In the genomic region with DNA sequence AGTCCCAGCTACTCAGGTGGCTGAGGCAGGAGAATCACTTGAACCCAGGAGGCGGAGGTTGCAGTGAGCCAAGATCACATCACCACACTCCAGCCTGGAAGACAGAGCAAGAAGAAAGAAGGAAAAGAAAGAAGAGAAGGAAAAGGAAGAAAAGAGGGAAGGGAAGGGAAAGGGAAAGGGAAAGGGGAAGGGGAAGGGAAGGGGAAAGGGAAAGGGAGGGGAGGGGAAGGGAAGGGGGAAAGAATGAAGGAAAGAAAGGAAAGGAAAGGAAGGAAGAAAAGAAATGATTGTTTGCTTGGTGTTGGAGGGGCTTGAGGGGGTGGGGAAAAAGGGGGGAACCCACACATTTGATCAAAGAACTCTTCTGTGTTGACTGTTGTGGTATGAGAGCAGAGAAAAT, we compare ENCODE assay signal across 20 cellular contexts. TPM values are rescaled to one million over a fixed set of nuclear protein-coding genes. Genes with fewer than 3 reads are reported as not detected.
DNase-seq lines count a peak whose midpoint lies in the region; ATAC-seq, FAIRE-seq and TF ChIP-seq lines count a peak whose summit lies in the region.
"Had no signal": no experiment of that assay in that cellular context is flagged by ENCODE, and none has a peak within 500 bp of the region (broad histone marks: within the 10 kb centered on the region; RNA-seq: fewer than 3 reads in every experiment).

No MANE protein-coding gene starts in this region.

- peak overlapping the region; percentile 88; the same call in 1 of the 2 replicates for H2AFZ ChIP-seq in GM12878 (ENCODE audit: control insufficient read depth, low read depth, low read length)

- H3K27ac ChIP-seq in HEK293 (ENCODE audit: extremely low read depth, low read depth, low read length): no peak overlapping the region
- no peak overlapping the region for H3K27ac ChIP-seq in GM12878 (ENCODE audit: control insufficient read depth, insufficient read depth)
- H3K27ac ChIP-seq in substantia nigra (ENCODE audit: low read depth, low read length, poor library complexity, severe bottlenecking): no peak overlapping the region
- H3K27ac ChIP-seq: RWPE1 had no signal

- SMC1A ChIA-PET in GM12878 (lab: Charles Lee; ENCODE audit: uncharacterized antibody, unreplicated experiment): interaction anchor here (1.6 kb wide), 1 partner anchor 99 kb away, joined by 3 read pairs; no protein-coding TSS in a partner anchor

- 100% methylated on average over 1 of the region's 1 CpG for WGBS in GM12878 (ENCODE audit: insufficient coverage, insufficient replicate concordance, low lambda C conversion rate, missing lambda C conversion rate)

- no peaks in the 10 kb centered on the region for H3K79me2 ChIP-seq in GM12878 (ENCODE audit: control insufficient read depth, insufficient read depth, low read length)

- FAIRE-seq in GM12878 (lab: Jason Lieb, UNC): no peak
- FAIRE-seq: H54 had no signal

- intact Hi-C loops in GM12878 (cut with micrococcal nuclease; ENCODE audit: unreplicated experiment): loop anchor here (5.0 kb wide), 1 partner anchor 249 kb away; the partner anchor contains the start of gene FFAR1

- 0 out of 2 replicates have a peak, but pooled peaks cover 2% of the 10 kb centered on the region for H3K4me1 ChIP-seq in HEK293 (ENCODE audit: control insufficient read depth, insufficient read depth, low read length)
- no peaks in the 10 kb centered on the region; the same call in none of the 2 replicates for H3K4me1 ChIP-seq in GM12878 (ENCODE audit: control insufficient read depth, insufficient read depth, low read length)

- H3K4me3 ChIP-seq in HEK293 (ENCODE audit: low read depth, low read length): no peak overlapping the region
- H3K4me3 ChIP-seq in GM12878: no peak overlapping the region

- POLR2A ChIA-PET in HEK293 (lab: Yijun Ruan, JAX): no interaction called here
- POLR2A ChIA-PET in GM12878 (lab: Charles Lee): interaction anchor here (0.7 to 3.0 kb wide), 4 partner anchors 16 to 518 kb away, joined by 3 to 15 read pairs (median 4); partner anchors contain the start of genes COX6B1 and HAUS5

- BruUV-seq in GM12878 (replicated peaks; lab: Mats Ljungman, UMichigan): no TSS peak

- DNase-seq in GM12878 (ENCODE audit: low read depth, low spot score): no peak
- DNase-seq in substantia nigra (lab: John Stamatoyannopoulos, UW): no peak
- no peak for DNase-seq in LoVo (ENCODE audit: low spot score)
- DNase-seq: DMS153, KBM-7, NCI-H1048, NCI-H1417, NCI-H1694, NCI-H2029 treated with DMSO at 0.1 percent for 48 hours, NCI-H510A, NCI-H69, SHP77 had no signal

- no peak for TF ChIP-seq POLR2A in GM12878 (IDR thresholded peaks at IDR 0.05; ENCODE audit: low read depth, low read length)

- no peaks in the 10 kb centered on the region; a peak in 1 of 4 replicates for H3K27me3 ChIP-seq in GM12878 (replicated peaks in 1 of 2; ENCODE audit: control insufficient read depth in 2 of 2, insufficient read depth in 2 of 2, low read length in 1 of 2)

- no peaks in the 10 kb centered on the region; a peak in 1 of 3 replicates for H3K36me3 ChIP-seq in HEK293 (ENCODE audit: control insufficient read depth in 2 of 2, insufficient read depth in 1 of 2, low read length in 2 of 2)
- H3K36me3 ChIP-seq in GM12878 (ENCODE audit: control insufficient read depth in 2 of 2, insufficient read depth in 2 of 2, low read length in 1 of 2): no peaks in the 10 kb centered on the region

- no peak for TF ChIP-seq EP300 in GM12878 (IDR thresholded peaks at IDR 0.05; ENCODE audit: borderline replicate concordance in 1 of 2, control insufficient read depth in 1 of 2, low read depth in 2 of 2, low read length in 2 of 2)

- CTCF ChIA-PET in HEK293 (lab: Yijun Ruan, JAX): interaction anchor here (0.6 to 2.7 kb wide), 3 partner anchors 47 to 287 kb away, joined by 3 to 14 read pairs (median 5); no protein-coding TSS in a partner anchor
- CTCF ChIA-PET in GM12878 (lab: Yijun Ruan, JAX): interaction anchor here (0.9 to 3.2 kb wide), 5 partner anchors 15 to 88 kb away, joined by 3 to 16 read pairs (median 5); no protein-coding TSS in a partner anchor

- ATAC-seq in GM12878: no peak

- no peaks in the 10 kb centered on the region for H4K20me1 ChIP-seq in GM12878 (ENCODE audit: control insufficient read depth, insufficient read depth)

- H3K4me2 ChIP-seq in GM12878 (ENCODE audit: control insufficient read depth, insufficient read depth): no peak overlapping the region

- RAD21 ChIA-PET in GM12878 (lab: Charles Lee; ENCODE audit: unreplicated experiment): interaction anchor here (0.9 to 3.4 kb wide), 4 partner anchors 11 to 239 kb away, joined by 3 to 11 read pairs (median 5); no protein-coding TSS in a partner anchor

- no peak for TF ChIP-seq RAD21 in GM12878 (IDR thresholded peaks at IDR 0.05; ENCODE audit: insufficient read depth, low read depth, low read length)

- H3K9me3 ChIP-seq in HEK293 (ENCODE audit: control insufficient read depth, insufficient read depth, low read depth, low read length) (no peaks in the 10 kb centered on the region), GM12878 (replicated peaks; ENCODE audit: control insufficient read depth, insufficient read depth, low read length) (no peaks in the 10 kb centered on the region)

- TF ChIP-seq CTCF in HEK293 (tag by site-specific recombination; IDR thresholded peaks at IDR 0.05): no peak
- no peak for TF ChIP-seq CTCF in GM12878 (IDR thresholded peaks at IDR 0.05 in 2 of 3, conservative IDR thresholded peaks at IDR 0.05 in 1 of 3; ENCODE audit: control insufficient read depth in 2 of 3, extremely low read depth in 1 of 3, insufficient read depth in 1 of 3, low read depth in 3 of 3, low read length in 3 of 3)

- in situ Hi-C loops in GM12878 (cut with MboI): no loop called here

- no peak overlapping the region for H3K9ac ChIP-seq in GM12878 (ENCODE audit: control insufficient read depth, insufficient read depth, low read length)

RNA-seq across cellular contexts. Expression of gene PMIS2, which starts 10.0 kb away (rescaled TPM):
- total RNA-seq in GM12878 (2013; cell fraction: nucleolus; rRNA removed): not detected in 2 replicates
- not detected in 2 replicates for total RNA-seq in GM12878 (2014; rRNA removed)
- not detected in 2 replicates for total RNA-seq in GM12878 (2014; rRNA removed; fragmentation: Illumina TruSeq; extraction: Trizol)
- not detected in 2 replicates for total RNA-seq in GM12878 (2021)
- polyA plus RNA-seq in GM12878 (2011; ENCODE audit: low read depth): not detected
- not detected in 2 replicates for polyA plus RNA-seq in GM12878 (2011; rRNA removed)
- not detected in 2 replicates for polyA plus RNA-seq in GM12878 (2011; cell fraction: cytosol; rRNA removed)
- polyA plus RNA-seq in GM12878 (2011; cell fraction: nucleus; rRNA removed): not detected in 2 replicates
- polyA plus RNA-seq in GM12878 (2012): not detected in 2 replicates
- not detected in 2 replicates for polyA plus RNA-seq in GM12878 (2014; fragmentation: Illumina TruSeq; extraction: Trizol)
- not detected for polyA plus RNA-seq in GM12878 (2014; fragmentation: Nextera tagmentation; extraction: Ambion mirVana)
- polyA plus RNA-seq in GM12878 (2014; rRNA removed): not detected in 2 replicates
- not detected for polyA plus RNA-seq in GM12878 (2016; fragmentation: Nextera tagmentation; extraction: Ambion mirVana)
- polyA minus RNA-seq in GM12878 (2011; rRNA and poly(A)+ RNA removed): not detected in 2 replicates
- not detected in 2 replicates for polyA minus RNA-seq in GM12878 (2011; cell fraction: cytosol; rRNA and poly(A)+ RNA removed)
- not detected in 2 replicates for polyA minus RNA-seq in GM12878 (2011; cell fraction: nucleus; rRNA and poly(A)+ RNA removed)
- total RNA-seq: A172; CD4-positive, CD25-positive, alpha-beta regulatory T cell; HT1080; LHCN-M2 had no signal
- polyA plus RNA-seq: BJ; CD4-positive, CD25-positive, alpha-beta regulatory T cell had no signal

RNA-seq across cellular contexts. Expression of gene HAUS5, which starts 16.6 kb away (rescaled TPM):
- 30.7 and 33.8 TPM in 2 replicates for total RNA-seq in GM12878 (2013; cell fraction: nucleolus; rRNA removed)
- total RNA-seq in GM12878 (2014; rRNA removed) (25.7 and 28.0 TPM in 2 replicates), GM12878 (2014; rRNA removed; fragmentation: Illumina TruSeq; extraction: Trizol) (8.6 and 8.9 TPM in 2 replicates), GM12878 (2021) (32.6 and 34.9 TPM in 2 replicates)
- 8.7 TPM for polyA plus RNA-seq in GM12878 (2011; ENCODE audit: low read depth)
- polyA plus RNA-seq in GM12878 (2011; rRNA removed) (7.9 and 9.7 TPM in 2 replicates), GM12878 (2014; fragmentation: Illumina TruSeq; extraction: Trizol) (5.1 and 7.6 TPM in 2 replicates), GM12878 (2014; fragmentation: Nextera tagmentation; extraction: Ambion mirVana) (1 to 10 TPM; 3.1 to 3.6 TPM), GM12878 (2014; rRNA removed) (25.5 and 28.5 TPM in 2 replicates), GM12878 (2016; fragmentation: Nextera tagmentation; extraction: Ambion mirVana) (10 to 100 TPM; 31.3 to 32.0 TPM)
- 8.5 and 13.0 TPM in 2 replicates for polyA plus RNA-seq in GM12878 (2011; cell fraction: cytosol; rRNA removed)
- 114 and 128 TPM in 2 replicates for polyA plus RNA-seq in GM12878 (2011; cell fraction: nucleus; rRNA removed)
- polyA plus RNA-seq in GM12878 (2012): 13.8 and 15.4 TPM in 2 replicates
- 4.5 and 10.8 TPM in 2 replicates for polyA minus RNA-seq in GM12878 (2011; rRNA and poly(A)+ RNA removed)
- polyA minus RNA-seq in GM12878 (2011; cell fraction: cytosol; rRNA and poly(A)+ RNA removed): 3.6 and 4.8 TPM in 2 replicates
- 12.0 and 20.1 TPM in 2 replicates for polyA minus RNA-seq in GM12878 (2011; cell fraction: nucleus; rRNA and poly(A)+ RNA removed)

RNA-seq across cellular contexts. Expression of gene ATP4A, which starts 32.5 kb away (rescaled TPM):
- 5.0 and 5.2 TPM in 2 replicates for total RNA-seq in GM12878 (2013; cell fraction: nucleolus; rRNA removed)
- total RNA-seq in GM12878 (2014; rRNA removed): 0.11 TPM in 2 replicates
- total RNA-seq in GM12878 (2014; rRNA removed; fragmentation: Illumina TruSeq; extraction: Trizol): not detected in 2 replicates
- total RNA-seq in GM12878 (2021): 0.16 and 0.18 TPM in 2 replicates
- 1.3 TPM for polyA plus RNA-seq in GM12878 (2011; ENCODE audit: low read depth)
- 0.69 and 1.5 TPM in 2 replicates for polyA plus RNA-seq in GM12878 (2011; rRNA removed)
- polyA plus RNA-seq in GM12878 (2011; cell fraction: cytosol; rRNA removed): 1.2 and 3.4 TPM in 2 replicates
- polyA plus RNA-seq in GM12878 (2011; cell fraction: nucleus; rRNA removed): 34.3 and 44.4 TPM in 2 replicates
- polyA plus RNA-seq in GM12878 (2012): 2.2 and 2.3 TPM in 2 replicates
- polyA plus RNA-seq in GM12878 (2014; fragmentation: Illumina TruSeq; extraction: Trizol): 0.03 and 0.11 TPM in 2 replicates
- polyA plus RNA-seq in GM12878 (2014; fragmentation: Nextera tagmentation; extraction: Ambion mirVana): under 1 TPM in 1 of 2 experiments, not detected in 1; 0.04 TPM
- 0.09 and 0.20 TPM in 2 replicates for polyA plus RNA-seq in GM12878 (2014; rRNA removed)
- polyA plus RNA-seq in GM12878 (2016; fragmentation: Nextera tagmentation; extraction: Ambion mirVana): under 1 TPM in 1 of 2 experiments, not detected in 1; 0.13 TPM
- 0.88 and 0.93 TPM in 2 replicates for polyA minus RNA-seq in GM12878 (2011; rRNA and poly(A)+ RNA removed)
- not detected in 2 replicates for polyA minus RNA-seq in GM12878 (2011; cell fraction: cytosol; rRNA and poly(A)+ RNA removed)
- polyA minus RNA-seq in GM12878 (2011; cell fraction: nucleus; rRNA and poly(A)+ RNA removed): 1.7 and 2.1 TPM in 2 replicates
- total RNA-seq: A172; CD4-positive, CD25-positive, alpha-beta regulatory T cell; HT1080; LHCN-M2 had no signal
- polyA plus RNA-seq: BJ; CD4-positive, CD25-positive, alpha-beta regulatory T cell had no signal

RNA-seq across cellular contexts. Expression of gene RBM42, which starts 32.9 kb away (rescaled TPM):
- total RNA-seq in GM12878 (2013; cell fraction: nucleolus; rRNA removed): 12.9 and 14.1 TPM in 2 replicates
- total RNA-seq in GM12878 (2014; rRNA removed) (53.9 and 58.8 TPM in 2 replicates), GM12878 (2014; rRNA removed; fragmentation: Illumina TruSeq; extraction: Trizol) (20.5 and 23.8 TPM in 2 replicates), GM12878 (2021) (94.6 and 105 TPM in 2 replicates)
- polyA plus RNA-seq in GM12878 (2011; ENCODE audit: low read depth): 10.2 TPM
- polyA plus RNA-seq in GM12878 (2011; rRNA removed) (16.6 and 38.3 TPM in 2 replicates), GM12878 (2014; fragmentation: Illumina TruSeq; extraction: Trizol) (4.0 and 16.3 TPM in 2 replicates), GM12878 (2014; fragmentation: Nextera tagmentation; extraction: Ambion mirVana) (10 to 100 TPM in 1 of 2 experiments, 1 to 10 TPM in 1; 4.2 to 11.1 TPM), GM12878 (2014; rRNA removed) (68.4 and 83.3 TPM in 2 replicates), GM12878 (2016; fragmentation: Nextera tagmentation; extraction: Ambion mirVana) (100 to 1,000 TPM; 105 to 117 TPM)
- polyA plus RNA-seq in GM12878 (2011; cell fraction: cytosol; rRNA removed): 54.7 and 71.0 TPM in 2 replicates
- 26.5 and 41.2 TPM in 2 replicates for polyA plus RNA-seq in GM12878 (2011; cell fraction: nucleus; rRNA removed)
- 32.7 and 41.9 TPM in 2 replicates for polyA plus RNA-seq in GM12878 (2012)
- polyA minus RNA-seq in GM12878 (2011; rRNA and poly(A)+ RNA removed): 12.6 and 22.4 TPM in 2 replicates
- 17.8 and 20.0 TPM in 2 replicates for polyA minus RNA-seq in GM12878 (2011; cell fraction: cytosol; rRNA and poly(A)+ RNA removed)
- 4.2 and 8.8 TPM in 2 replicates for polyA minus RNA-seq in GM12878 (2011; cell fraction: nucleus; rRNA and poly(A)+ RNA removed)

RNA-seq across cellular contexts. Expression of gene ETV2, which starts 45.6 kb away (rescaled TPM):
- total RNA-seq in GM12878 (2013; cell fraction: nucleolus; rRNA removed): 0.33 TPM in 1 of 2 replicates, not detected in the other
- 0.82 and 1.1 TPM in 2 replicates for total RNA-seq in GM12878 (2014; rRNA removed)
- total RNA-seq in GM12878 (2014; rRNA removed; fragmentation: Illumina TruSeq; extraction: Trizol): 0.18 and 0.22 TPM in 2 replicates
- 0.93 and 1.3 TPM in 2 replicates for total RNA-seq in GM12878 (2021)
- not detected for polyA plus RNA-seq in GM12878 (2011; ENCODE audit: low read depth)
- 0.19 and 0.46 TPM in 2 replicates for polyA plus RNA-seq in GM12878 (2011; rRNA removed)
- 0.63 and 1.2 TPM in 2 replicates for polyA plus RNA-seq in GM12878 (2011; cell fraction: cytosol; rRNA removed)
- 0.64 and 1.2 TPM in 2 replicates for polyA plus RNA-seq in GM12878 (2011; cell fraction: nucleus; rRNA removed)
- polyA plus RNA-seq in GM12878 (2012): 0.55 and 0.79 TPM in 2 replicates
- not detected in 2 replicates for polyA plus RNA-seq in GM12878 (2014; fragmentation: Illumina TruSeq; extraction: Trizol)
- under 1 TPM; 0.10 to 0.13 TPM for polyA plus RNA-seq in GM12878 (2014; fragmentation: Nextera tagmentation; extraction: Ambion mirVana)
- polyA plus RNA-seq in GM12878 (2014; rRNA removed): 1.2 and 1.4 TPM in 2 replicates
- under 1 TPM; 0.54 to 0.66 TPM for polyA plus RNA-seq in GM12878 (2016; fragmentation: Nextera tagmentation; extraction: Ambion mirVana)
- not detected in 2 replicates for polyA minus RNA-seq in GM12878 (2011; rRNA and poly(A)+ RNA removed)
- polyA minus RNA-seq in GM12878 (2011; cell fraction: cytosol; rRNA and poly(A)+ RNA removed): not detected in 2 replicates
- polyA minus RNA-seq in GM12878 (2011; cell fraction: nucleus; rRNA and poly(A)+ RNA removed): 0.48 and 0.77 TPM in 2 replicates
- total RNA-seq: CD4-positive, CD25-positive, alpha-beta regulatory T cell had no signal
